10 cellular contexts compared by ENCODE assay signal in the genomic region with DNA sequence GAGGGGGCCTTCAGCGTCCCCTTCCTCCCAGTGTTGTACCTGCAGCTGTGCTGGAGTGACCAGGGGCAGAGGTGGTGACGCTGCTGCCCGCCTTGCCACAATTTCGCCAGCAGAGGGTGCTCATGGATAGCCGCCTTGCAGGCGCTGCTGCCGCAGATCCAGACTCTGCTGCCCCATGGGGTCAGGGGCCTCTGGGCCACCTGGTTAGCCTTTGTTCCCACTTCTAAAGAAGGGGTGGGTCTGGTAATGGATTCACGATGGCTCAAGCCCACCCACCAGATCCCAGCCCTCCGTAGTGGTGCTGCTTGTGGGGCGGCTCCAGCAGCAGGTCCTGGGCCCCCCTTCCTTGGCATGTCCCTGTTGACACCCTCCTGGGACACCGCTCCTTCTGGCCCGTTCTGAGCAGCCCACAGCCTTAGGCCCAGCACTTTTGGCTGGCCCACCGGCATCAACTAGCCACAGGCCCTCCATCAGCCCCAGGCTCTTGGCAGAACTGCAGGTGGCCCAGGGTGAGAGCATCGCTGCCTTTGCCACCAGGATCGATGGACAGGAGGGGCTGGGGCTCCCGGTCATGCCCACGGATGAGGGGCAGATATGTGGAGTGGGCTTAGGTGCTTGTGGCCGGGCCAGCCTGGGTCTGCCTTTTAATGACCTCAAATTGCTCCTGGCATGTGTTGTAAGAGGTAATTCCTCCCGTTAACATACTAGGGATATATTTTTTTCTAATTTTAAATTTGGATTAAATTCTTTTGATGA.
DNase-seq lines count a peak whose midpoint lies in the region; ATAC-seq and TF ChIP-seq lines count a peak whose summit lies in the region.
"Had no signal": no experiment of that assay in that cellular context is flagged by ENCODE, and none has a peak within 500 bp of the region (broad histone marks: within the 10 kb centered on the region; RNA-seq: fewer than 3 reads in every experiment).

No MANE protein-coding gene starts in this region.

- DNase-seq in DMS79 treated with DMSO at 0.1 percent for 48 hours (lab: John Stamatoyannopoulos, UW): peak; percentile 56
- no peak for DNase-seq in DMS79 (lab: John Stamatoyannopoulos, UW)
- DNase-seq in NAMALWA (ENCODE audit: low spot score): peak; percentile 65
- peak; percentile 7 to 22 (median 22) for DNase-seq in effector memory CD8-positive, alpha-beta T cell
- DNase-seq in medulla oblongata (ENCODE audit: extremely low spot score): peak; percentile 63

- no peak for ATAC-seq in effector memory CD8-positive, alpha-beta T cell (replicated peaks)
- peak; percentile 14 for ATAC-seq in stimulated activated memory B cell treated with anti-CD40 and anti-IgM and Interleukin-4, amounts not matched to agents 10 μg/mL and 1 μg/mL and 100 μg/mL, for 72 hours
- no peak for ATAC-seq in GM18498 (IDR thresholded peaks at IDR 0.05; ENCODE audit: unreplicated experiment)

- no peak overlapping the region for H3K27ac Mint-ChIP-seq in effector memory CD8-positive, alpha-beta T cell
- H3K27ac Mint-ChIP-seq in stimulated activated memory B cell treated with anti-CD40 and anti-IgM and Interleukin-4, amounts not matched to agents 10 μg/mL and 1 μg/mL and 100 μg/mL, for 72 hours: no peak overlapping the region
- H3K27ac Mint-ChIP-seq: activated naive CD4-positive, alpha-beta T cell treated with anti-CD3 and anti-CD28 coated beads, Interleukin-2, amount 50 U/mL, for 24 hours; CD8-positive, alpha-beta memory T cell had no signal

- no peaks in the 10 kb centered on the region for H3K27me3 Mint-ChIP-seq in effector memory CD8-positive, alpha-beta T cell
- H3K27me3 Mint-ChIP-seq in stimulated activated memory B cell treated with anti-CD40 and anti-IgM and Interleukin-4, amounts not matched to agents 10 μg/mL and 1 μg/mL and 100 μg/mL, for 72 hours: peaks cover 9% of the 10 kb centered on the region

- no peak overlapping the region for H3K4me3 ChIP-seq in WI38 (ENCODE audit: low read depth, low read length)

- no peak overlapping the region for H3K4me3 Mint-ChIP-seq in effector memory CD8-positive, alpha-beta T cell
- H3K4me3 Mint-ChIP-seq in stimulated activated memory B cell treated with anti-CD40 and anti-IgM and Interleukin-4, amounts not matched to agents 10 μg/mL and 1 μg/mL and 100 μg/mL, for 72 hours: no peak overlapping the region
- H3K4me3 Mint-ChIP-seq: activated naive CD4-positive, alpha-beta T cell treated with anti-CD3 and anti-CD28 coated beads, Interleukin-2, amount 50 U/mL, for 24 hours; CD8-positive, alpha-beta memory T cell had no signal

- peaks cover 0 to 4% of the 10 kb centered on the region in 2 donors for H3K4me1 Mint-ChIP-seq in effector memory CD8-positive, alpha-beta T cell (ENCODE audit: low read depth in 2 of 2)
- no peaks in the 10 kb centered on the region for H3K4me1 Mint-ChIP-seq in stimulated activated memory B cell treated with anti-CD40 and anti-IgM and Interleukin-4, amounts not matched to agents 10 μg/mL and 1 μg/mL and 100 μg/mL, for 72 hours
- H3K4me1 Mint-ChIP-seq: activated naive CD4-positive, alpha-beta T cell treated with anti-CD3 and anti-CD28 coated beads, Interleukin-2, amount 50 U/mL, for 24 hours had no signal

- no peaks in the 10 kb centered on the region for H3K9me3 Mint-ChIP-seq in effector memory CD8-positive, alpha-beta T cell
- H3K9me3 Mint-ChIP-seq in stimulated activated memory B cell treated with anti-CD40 and anti-IgM and Interleukin-4, amounts not matched to agents 10 μg/mL and 1 μg/mL and 100 μg/mL, for 72 hours: no peaks in the 10 kb centered on the region
- H3K9me3 Mint-ChIP-seq: activated naive CD4-positive, alpha-beta T cell treated with anti-CD3 and anti-CD28 coated beads, Interleukin-2, amount 50 U/mL, for 24 hours; CD8-positive, alpha-beta memory T cell had no signal

- TF ChIP-seq CTCF in WI38 (IDR thresholded peaks at IDR 0.05; ENCODE audit: low read depth, low read length): peak; percentile 87

- no peaks in the 10 kb centered on the region for H3K36me3 Mint-ChIP-seq in effector memory CD8-positive, alpha-beta T cell (ENCODE audit: insufficient read depth)
- H3K36me3 Mint-ChIP-seq in stimulated activated memory B cell treated with anti-CD40 and anti-IgM and Interleukin-4, amounts not matched to agents 10 μg/mL and 1 μg/mL and 100 μg/mL, for 72 hours: no peaks in the 10 kb centered on the region
- H3K36me3 Mint-ChIP-seq: activated naive CD4-positive, alpha-beta T cell treated with anti-CD3 and anti-CD28 coated beads, Interleukin-2, amount 50 U/mL, for 24 hours; CD8-positive, alpha-beta memory T cell had no signal
